ENCODE assay signal across 1 cellular context in genomic region chr19:51573331-51573730, GRCh38.
TF ChIP-seq lines count a peak whose summit lies in the region.

No MANE protein-coding gene starts in this region.

TF ChIP-seq in endothelial cell of umbilical vein, 7 proteins besides CTCF, POLR2A, EP300 and RAD21 (continued from another document):
- TF ChIP-seq, protein P1, sequence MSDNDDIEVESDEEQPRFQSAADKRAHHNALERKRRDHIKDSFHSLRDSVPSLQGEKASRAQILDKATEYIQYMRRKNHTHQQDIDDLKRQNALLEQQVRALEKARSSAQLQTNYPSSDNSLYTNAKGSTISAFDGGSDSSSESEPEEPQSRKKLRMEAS (IDR thresholded peaks at IDR 0.05; ENCODE audit: insufficient read depth, insufficient read length), result no peak
TF ChIP-seq in endothelial cell of umbilical vein: peak in this region for 1.
